ENCODE assay signal across 9 cellular contexts in genomic region chr2:79876430-79876829, GRCh38.
DNase-seq lines count a peak whose midpoint lies in the region; ATAC-seq and TF ChIP-seq lines count a peak whose summit lies in the region.
"Had no signal": no experiment of that assay in that cellular context is flagged by ENCODE, and none has a peak within 500 bp of the region (broad histone marks: within the 10 kb centered on the region; RNA-seq: fewer than 3 reads in every experiment).

No MANE protein-coding gene starts in this region.

- peak; percentile 50 to 67 for TF ChIP-seq CTCF in GM23338 (conservative IDR thresholded peaks at IDR 0.05; ENCODE audit: low read depth in 2 of 2)

- peaks cover 6% of the 10 kb centered on the region; the same call in 2 of the 3 replicates for H3K36me3 Mint-ChIP-seq in GM23338 (ENCODE audit: low read depth)

- no peak overlapping the region for H3K4me3 ChIP-seq in GM23338
- H3K4me3 ChIP-seq: ascending aorta had no signal

- H3K4me3 Mint-ChIP-seq in GM23338, result no peak overlapping the region

- H3K36me3 ChIP-seq in GM23338 (ENCODE audit: insufficient read depth), result no peaks in the 10 kb centered on the region
- H3K36me3 ChIP-seq: ascending aorta had no signal

- peak; percentile 25; the same call in 1 of the 3 replicates for ATAC-seq in GM23338
- ATAC-seq in HG02763 (IDR thresholded peaks at IDR 0.05; ENCODE audit: unreplicated experiment), result no peak
- no peak for ATAC-seq in GM18870 (IDR thresholded peaks at IDR 0.05; ENCODE audit: unreplicated experiment)
- no peak for ATAC-seq in GM18517 (IDR thresholded peaks at IDR 0.05; ENCODE audit: unreplicated experiment)

- H4K20me1 ChIP-seq in GM23338 (replicated peaks; ENCODE audit: insufficient read depth), result no peaks in the 10 kb centered on the region

- no peaks in the 10 kb centered on the region; the same call in 2 of the 3 replicates for H3K9me3 Mint-ChIP-seq in GM23338

- H3K27me3 ChIP-seq in GM23338 (ENCODE audit: insufficient read depth), result no peaks in the 10 kb centered on the region
- H3K27me3 ChIP-seq: ascending aorta had no signal

- H3K4me1 ChIP-seq in GM23338 (ENCODE audit: insufficient read depth), result no peaks in the 10 kb centered on the region
- H3K4me1 ChIP-seq: ascending aorta had no signal

- no peak overlapping the region for H3K27ac Mint-ChIP-seq in GM23338

- H3K79me2 ChIP-seq in GM23338 (replicated peaks; ENCODE audit: insufficient read depth), result no peaks in the 10 kb centered on the region

- H3K27ac ChIP-seq in GM23338 (ENCODE audit: low read depth), result no peak overlapping the region
- H3K27ac ChIP-seq: ascending aorta had no signal

- no peaks in the 10 kb centered on the region for H3F3A ChIP-seq in GM23338 (replicated peaks; ENCODE audit: low read depth)

- DNase-seq in AML-193 (lab: John Stamatoyannopoulos, UW) (peak; percentile 10 to 11), GM23338 (ENCODE audit: low spot score) (peak; percentile 60), RPMI8226 (peak; percentile 16), iris pigment epithelial cell (ENCODE audit: low read depth) (peak; percentile 4), DMS79 treated with DMSO at 0.1 percent for 48 hours (lab: John Stamatoyannopoulos, UW) (no peak)

- no peak overlapping the region for H3K4me2 ChIP-seq in GM23338

- H3K9me2 ChIP-seq in GM23338 (ENCODE audit: insufficient read depth), result peaks cover 7% of the 10 kb centered on the region; the same call in 1 of the 2 replicates

- H2AFZ ChIP-seq in GM23338, result no peak overlapping the region

- peaks cover under 1% of the 10 kb centered on the region; the same call in 2 of the 3 replicates for H3K4me1 Mint-ChIP-seq in GM23338

- no peaks in the 10 kb centered on the region for H3K27me3 Mint-ChIP-seq in GM23338 (ENCODE audit: insufficient read depth, low read depth, poor library complexity)

TF ChIP-seq in GM23338, 12 proteins besides CTCF, POLR2A, EP300 and RAD21:
- TF ChIP-seq ZNF114 (CRISPR knock-in tag; IDR thresholded peaks at IDR 0.05) (no peak), POLR2AphosphoS5 (IDR thresholded peaks at IDR 0.05; ENCODE audit: low read depth) (no peak), ZNF331 (CRISPR knock-in tag; IDR thresholded peaks at IDR 0.05; ENCODE audit: low read depth) (no peak), CREB1 (CRISPR knock-in tag; IDR thresholded peaks at IDR 0.05; ENCODE audit: low read depth) (no peak), ZNF462 (CRISPR knock-in tag; IDR thresholded peaks at IDR 0.05) (no peak), EZH2 (IDR thresholded peaks at IDR 0.05; ENCODE audit: low read depth, unreplicated experiment) (no peak), JUNB (IDR thresholded peaks at IDR 0.05; ENCODE audit: unreplicated experiment) (no peak), ETS1 (IDR thresholded peaks at IDR 0.05) (no peak), REST (IDR thresholded peaks at IDR 0.05; ENCODE audit: unreplicated experiment) (no peak), EZH2phosphoT487 (IDR thresholded peaks at IDR 0.05; ENCODE audit: unreplicated experiment) (no peak)
